27 cellular contexts compared by ENCODE assay signal in genomic region chr19:7529246-7529600, GRCh38. TPM values are rescaled to one million over a fixed set of nuclear protein-coding genes. Genes with fewer than 3 reads are reported as not detected.
DNase-seq lines count a peak whose midpoint lies in the region; ATAC-seq and TF ChIP-seq lines count a peak whose summit lies in the region.
"Had no signal": no experiment of that assay in that cellular context is flagged by ENCODE, and none has a peak within 500 bp of the region (broad histone marks: within the 10 kb centered on the region; RNA-seq: fewer than 3 reads in every experiment).

No MANE protein-coding gene starts in this region.

- peaks cover 2% of the 10 kb centered on the region for H3K36me3 ChIP-seq in H7 (replicated peaks; ENCODE audit: control insufficient read depth, insufficient read depth, low read length)
- peaks cover 15% of the 10 kb centered on the region for H3K36me3 ChIP-seq in IMR-90 (ENCODE audit: control insufficient read depth, insufficient read depth, low read length)
- H3K36me3 ChIP-seq in endodermal cell (ENCODE audit: control insufficient read depth, insufficient read depth, low read length), result peaks cover 4% of the 10 kb centered on the region
- H3K36me3 ChIP-seq in BE2C, result no peaks in the 10 kb centered on the region; the same call in 1 of the 2 replicates

- H3K4me2 ChIP-seq in IMR-90 (ENCODE audit: low read depth, low read length), result no peak overlapping the region
- H3K4me2 ChIP-seq: A549, BLaER1 had no signal

- dilution Hi-C loops in IMR-90 (cut with HindIII; ENCODE audit: low sequenced_read_pairs, unreplicated experiment), result no loop called here

- no peak overlapping the region for H3K4ac ChIP-seq in IMR-90 (ENCODE audit: low read depth, low read length)

- no peak overlapping the region for H3K18ac ChIP-seq in IMR-90 (ENCODE audit: low read depth, low read length)

- TF ChIP-seq CTCF in IMR-90 (conservative IDR thresholded peaks at IDR 0.05; ENCODE audit: low read depth, low read length), result no peak
- no peak for TF ChIP-seq CTCF in endodermal cell (conservative IDR thresholded peaks at IDR 0.05)
- no peak for TF ChIP-seq CTCF in nephron (IDR thresholded peaks at IDR 0.05; ENCODE audit: unreplicated experiment in 3 of 3)
- no peak for TF ChIP-seq CTCF in BE2C (IDR thresholded peaks at IDR 0.05; ENCODE audit: low read depth, low read length)

- no peak for TF ChIP-seq POLR2A in IMR-90 (IDR thresholded peaks at IDR 0.05; ENCODE audit: low read depth, low read length)

- TF ChIP-seq RAD21 in IMR-90 (IDR thresholded peaks at IDR 0.05; ENCODE audit: low read length), result no peak

- H3K27me3 Mint-ChIP-seq in endodermal cell (ENCODE audit: insufficient read depth) (no peaks in the 10 kb centered on the region), nephron (ENCODE audit: low read depth) (no peaks in the 10 kb centered on the region)
- H3K27me3 Mint-ChIP-seq: B cell; CD4-positive, alpha-beta memory T cell; CD4-positive, CD25-positive, alpha-beta regulatory T cell; CD8-positive, alpha-beta memory T cell had no signal

- intact Hi-C loops in IMR-90 (cut with micrococcal nuclease), result no loop called here

- no peak overlapping the region for H3K56ac ChIP-seq in IMR-90 (ENCODE audit: extremely low read depth, insufficient read depth, low read length)

- H2BK120ac ChIP-seq in IMR-90 (ENCODE audit: low read depth, low read length), result no peak overlapping the region

- H4K5ac ChIP-seq in IMR-90 (ENCODE audit: low read depth, low read length), result no peak overlapping the region

- H3K4me1 ChIP-seq in IMR-90 (ENCODE audit: control insufficient read depth, insufficient read depth, low read length) (peaks cover 8% of the 10 kb centered on the region), endodermal cell (ENCODE audit: control insufficient read depth, insufficient read depth, low read length) (no peaks in the 10 kb centered on the region), BE2C (no peaks in the 10 kb centered on the region)

- ATAC-seq in IMR-90 (ENCODE audit: low read depth), result no peak
- ATAC-seq in HG02798 (IDR thresholded peaks at IDR 0.05; ENCODE audit: poor library complexity, unreplicated experiment), result no peak
- ATAC-seq: A549, GM12878 had no signal

- H4K20me1 ChIP-seq in IMR-90 (ENCODE audit: insufficient read depth, low read length), result no peaks in the 10 kb centered on the region
- H4K20me1 ChIP-seq: BLaER1 had no signal

- H3K27me3 ChIP-seq in H7 (ENCODE audit: control insufficient read depth, insufficient read depth, low read length) (no peaks in the 10 kb centered on the region), IMR-90 (ENCODE audit: control insufficient read depth, insufficient read depth, low read length) (no peaks in the 10 kb centered on the region), endodermal cell (ENCODE audit: control insufficient read depth, insufficient read depth, low read length, poor library complexity, severe bottlenecking) (no peaks in the 10 kb centered on the region), BE2C (no peaks in the 10 kb centered on the region)
- H3K27me3 ChIP-seq: BLaER1 had no signal

- WGBS in IMR-90 (ENCODE audit: extremely low coverage in 2 of 2, insufficient read length in 1 of 2), 2 experiments, result 60% methylated on average over 1 of the region's 15 CpGs; no CpG with 5 or more reads in 1 of the 2 experiments
- 86 to 89% methylated on average over 5 to 15 of the region's 15 CpGs for whole genome bisulfite sequencing in endodermal cell (ENCODE audit: insufficient coverage in 1 of 2, insufficient read length in 1 of 2), 2 experiments

- CTCF ChIA-PET in IMR-90 (lab: Yijun Ruan, JAX), result no interaction called here

- DNase-seq in H7, result peak; percentile 42
- DNase-seq in IMR-90, result no peak
- DNase-seq in endodermal cell, result peak; percentile 33
- DNase-seq in NCI-H2029 treated with DMSO at 0.1 percent for 48 hours (lab: John Stamatoyannopoulos, UW), result no peak
- no peak for DNase-seq in NCI-H526 (lab: John Stamatoyannopoulos, UW)
- DNase-seq in BE2C, result no peak
- DNase-seq: AML-193; C1 segment of cervical spinal cord; CD4-positive, CD25-positive, alpha-beta regulatory T cell; CD8-positive, alpha-beta memory T cell; COR-L47; DMS 273 treated with DMSO at 0.1 percent for 48 hours; DMS153; DMS53; DMS79; DND-41; EL; GDM1 had no signal

- no peak overlapping the region for H4K91ac ChIP-seq in IMR-90 (ENCODE audit: insufficient read depth, low read depth, low read length)

- H3K27ac Mint-ChIP-seq in endodermal cell, result no peak overlapping the region
- H3K27ac Mint-ChIP-seq in nephron, result no peak overlapping the region
- H3K27ac Mint-ChIP-seq: B cell; CD4-positive, alpha-beta memory T cell; CD4-positive, CD25-positive, alpha-beta regulatory T cell; CD8-positive, alpha-beta memory T cell had no signal

- peaks cover 4% of the 10 kb centered on the region for H3K9me1 ChIP-seq in IMR-90 (ENCODE audit: insufficient read depth, low read length)

- H3K9me3 ChIP-seq in IMR-90 (ENCODE audit: control insufficient read depth, insufficient read depth, low read length), result no peaks in the 10 kb centered on the region
- H3K9me3 ChIP-seq in endodermal cell (ENCODE audit: control insufficient read depth, low read length), result no peaks in the 10 kb centered on the region
- no peaks in the 10 kb centered on the region for H3K9me3 ChIP-seq in BE2C
- H3K9me3 ChIP-seq: A549, BLaER1 had no signal

- H3K4me3 Mint-ChIP-seq in endodermal cell (no peak overlapping the region), nephron (peak overlapping the region in 2 of 3 experiments; percentile 17 to 55)
- H3K4me3 Mint-ChIP-seq: B cell, CD14-positive monocyte had no signal

- peaks cover 0 to 8% of the 10 kb centered on the region in 2 experiments; a peak in 2 of 4 replicates for H3K79me1 ChIP-seq in IMR-90 (ENCODE audit: low read depth in 1 of 2, low read length in 2 of 2)

- no peak overlapping the region for H3K14ac ChIP-seq in IMR-90 (replicated peaks; ENCODE audit: low read depth, low read length)

- no TSS peak for BruUV-seq in IMR-90 (replicated peaks; lab: Mats Ljungman, UMichigan)

- H3K27ac ChIP-seq in IMR-90 (ENCODE audit: insufficient read depth, low read length) (no peak overlapping the region), endodermal cell (ENCODE audit: low read depth, low read length) (no peak overlapping the region)
- H3K27ac ChIP-seq: 22Rv1, A549, BLaER1 had no signal

- no peak overlapping the region for H4K8ac ChIP-seq in IMR-90 (ENCODE audit: low read depth in 2 of 2, low read length in 2 of 2)

- H3K9me3 Mint-ChIP-seq in endodermal cell (no peaks in the 10 kb centered on the region), nephron (no peaks in the 10 kb centered on the region)
- H3K9me3 Mint-ChIP-seq: CD14-positive monocyte; CD4-positive, alpha-beta memory T cell; CD4-positive, CD25-positive, alpha-beta regulatory T cell; CD8-positive, alpha-beta memory T cell had no signal

- no peak overlapping the region for H3K9ac ChIP-seq in IMR-90 (ENCODE audit: low read depth, low read length)
- H3K9ac ChIP-seq in endodermal cell (ENCODE audit: extremely low read depth, low read length, poor library complexity, severe bottlenecking), result no peak overlapping the region
- H3K9ac ChIP-seq: BLaER1 had no signal

- no peak overlapping the region for H2AK5ac ChIP-seq in IMR-90 (ENCODE audit: low read depth, low read length)

- no peak overlapping the region for H3K23ac ChIP-seq in IMR-90 (ENCODE audit: low read depth, low read length)

- peaks cover 28% of the 10 kb centered on the region for H3K36me3 Mint-ChIP-seq in endodermal cell (ENCODE audit: low read depth)
- H3K36me3 Mint-ChIP-seq in nephron (ENCODE audit: low read depth), result peaks cover 3% of the 10 kb centered on the region

- no peaks in the 10 kb centered on the region for H3K4me1 Mint-ChIP-seq in endodermal cell
- no peaks in the 10 kb centered on the region for H3K4me1 Mint-ChIP-seq in nephron

- POLR2A ChIA-PET in IMR-90 (lab: Charles Lee; ENCODE audit: unreplicated experiment), result no interaction called here

- H2BK20ac ChIP-seq in IMR-90 (ENCODE audit: low read depth, low read length), result no peak overlapping the region

- in situ Hi-C loops in IMR-90 (cut with MboI; ENCODE audit: low sequenced_read_pairs), result no loop called here

- peak overlapping the region; percentile 52 for H2AK9ac ChIP-seq in IMR-90 (replicated peaks; ENCODE audit: low read depth, low read length, poor library complexity)

- H3K4me3 ChIP-seq in H7 (ENCODE audit: insufficient read depth, low read depth, low read length) (no peak overlapping the region), IMR-90 (ENCODE audit: insufficient read depth, low read depth, low read length) (no peak overlapping the region), endodermal cell (ENCODE audit: low read length) (no peak overlapping the region), BE2C (ENCODE audit: low read depth, low read length) (no peak overlapping the region)
- H3K4me3 ChIP-seq: A549, BLaER1, GM12878 had no signal

- H2AFZ ChIP-seq in IMR-90 (replicated peaks; ENCODE audit: low read length, poor library complexity), result no peak overlapping the region

- no peak overlapping the region for H2BK15ac ChIP-seq in IMR-90 (ENCODE audit: low read depth, low read length)

- no peak overlapping the region for H2BK5ac ChIP-seq in IMR-90 (ENCODE audit: low read depth, low read length, poor library complexity, severe bottlenecking)

RNA-seq across cellular contexts. Expression of gene PNPLA6, which starts 6.3 kb away (rescaled TPM):
- total RNA-seq in H7 (2014; rRNA removed; shearing (Covaris generic)), result 87.4 and 114 TPM in 2 replicates
- total RNA-seq in IMR-90 (2012; rRNA removed) (17.9 and 20.0 TPM in 2 replicates), endodermal cell (100 to 1,000 TPM in 1 of 2 donors, 10 to 100 TPM in 1; 86.1 to 124 TPM)
- 52.7 and 55.6 TPM in 2 replicates for polyA plus RNA-seq in IMR-90 (2012; rRNA removed)
- 58.3 and 81.7 TPM in 2 replicates for polyA plus RNA-seq in IMR-90 (2012; cell fraction: cytosol; rRNA removed)
- polyA plus RNA-seq in IMR-90 (2012; cell fraction: nucleus; rRNA removed; ENCODE audit: low replicate concordance), result 105 and 216 TPM in 2 replicates
- 62.2 TPM for polyA plus RNA-seq in endodermal cell (2013, experiment 1 of 2)
- polyA plus RNA-seq in endodermal cell (2013, experiment 2 of 2), result 61.6 TPM
- 55.4 TPM for polyA plus RNA-seq in BE2C (2012; ENCODE audit: insufficient read depth, insufficient read length, low read depth)

RNA-seq across cellular contexts. Expression of gene MCOLN1, which starts 6.8 kb away (rescaled TPM):
- 6.8 and 6.9 TPM in 2 replicates for total RNA-seq in H7 (2014; rRNA removed; shearing (Covaris generic))
- 2.5 and 3.4 TPM in 2 replicates for total RNA-seq in IMR-90 (2012; rRNA removed)
- polyA plus RNA-seq in IMR-90 (2012; rRNA removed), result 19.6 and 24.3 TPM in 2 replicates
- polyA plus RNA-seq in IMR-90 (2012; cell fraction: cytosol; rRNA removed), result 13.9 and 26.7 TPM in 2 replicates
- 48.5 and 136 TPM in 2 replicates for polyA plus RNA-seq in IMR-90 (2012; cell fraction: nucleus; rRNA removed; ENCODE audit: low replicate concordance)
- 10 to 100 TPM; 18.0 to 21.4 TPM for total RNA-seq in endodermal cell
- 10.9 TPM for polyA plus RNA-seq in endodermal cell (2013, experiment 1 of 2)
- 13.2 TPM for polyA plus RNA-seq in endodermal cell (2013, experiment 2 of 2)
- polyA plus RNA-seq in BE2C (2012; ENCODE audit: insufficient read depth, insufficient read length, low read depth), result 56.7 TPM

RNA-seq across cellular contexts. Expression of gene ZNF358, which starts 13.3 kb away (rescaled TPM):
- 52.1 and 54.8 TPM in 2 replicates for total RNA-seq in H7 (2014; rRNA removed; shearing (Covaris generic))
- total RNA-seq in IMR-90 (2012; rRNA removed) (5.4 and 9.2 TPM in 2 replicates), endodermal cell (10 to 100 TPM; 45.9 to 53.2 TPM)
- polyA plus RNA-seq in IMR-90 (2012; rRNA removed), result 30.7 and 34.9 TPM in 2 replicates
- 43.8 and 60.5 TPM in 2 replicates for polyA plus RNA-seq in IMR-90 (2012; cell fraction: cytosol; rRNA removed)
- polyA plus RNA-seq in IMR-90 (2012; cell fraction: nucleus; rRNA removed; ENCODE audit: low replicate concordance), result 19.3 and 34.2 TPM in 2 replicates
- polyA plus RNA-seq in endodermal cell (2013, experiment 1 of 2), result 66.1 TPM
- polyA plus RNA-seq in endodermal cell (2013, experiment 2 of 2), result 59.3 TPM
- 91.0 TPM for polyA plus RNA-seq in BE2C (2012; ENCODE audit: insufficient read depth, insufficient read length, low read depth)

RNA-seq across cellular contexts. Expression of gene PEX11G, which starts 40.4 kb away (rescaled TPM):
- 2.4 and 3.5 TPM in 2 replicates for total RNA-seq in H7 (2014; rRNA removed; shearing (Covaris generic))
- total RNA-seq in IMR-90 (2012; rRNA removed) (0.72 and 1.1 TPM in 2 replicates), endodermal cell (1 to 10 TPM; 2.6 to 3.0 TPM)
- 1.7 and 1.9 TPM in 2 replicates for polyA plus RNA-seq in IMR-90 (2012; rRNA removed)
- polyA plus RNA-seq in IMR-90 (2012; cell fraction: cytosol; rRNA removed), result 2.8 and 3.6 TPM in 2 replicates
- 0.76 and 2.7 TPM in 2 replicates for polyA plus RNA-seq in IMR-90 (2012; cell fraction: nucleus; rRNA removed; ENCODE audit: low replicate concordance)
- polyA plus RNA-seq in endodermal cell (2013, experiment 1 of 2), result 2.3 TPM
- 1.6 TPM for polyA plus RNA-seq in endodermal cell (2013, experiment 2 of 2)
- polyA plus RNA-seq in BE2C (2012; ENCODE audit: insufficient read depth, insufficient read length, low read depth), result 0.97 TPM
- total RNA-seq: CD4-positive, CD25-positive, alpha-beta regulatory T cell had no signal

Comparison
In these comparisons a context has a peak if more than half of its experiments do, and no peak if none do; other contexts are left out.
1. DNase-seq: peak in H7 (single experiment) and endodermal cell (single experiment); none in IMR-90 (single experiment), NCI-H2029 treated with DMSO at 0.1 percent for 48 hours (single experiment), NCI-H526 (0 of 2) and BE2C (single experiment).